ENCODE assay signal across 23 cellular contexts in the genomic region with DNA sequence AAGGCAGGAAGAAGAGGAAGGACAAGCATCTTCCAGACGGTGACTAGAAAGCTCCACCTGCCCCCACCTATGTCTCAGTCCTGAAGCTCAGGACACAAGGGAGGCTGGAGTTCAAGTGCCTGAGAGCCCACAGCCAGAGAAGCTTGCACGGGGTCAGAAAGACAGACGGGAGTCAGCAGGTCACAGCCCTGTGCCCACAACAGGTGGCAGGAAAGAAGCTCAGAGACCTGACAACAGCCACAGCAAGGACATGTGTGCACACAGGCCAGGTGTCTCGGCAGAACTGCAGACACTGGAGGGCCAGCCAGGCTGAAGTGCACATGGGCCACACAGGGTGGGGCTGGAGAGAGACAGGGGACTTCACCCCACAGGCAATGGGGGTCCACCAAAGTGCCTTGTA. TPM values are rescaled to one million over a fixed set of nuclear protein-coding genes. Genes with fewer than 3 reads are reported as not detected.
DNase-seq lines count a peak whose midpoint lies in the region; ATAC-seq and TF ChIP-seq lines count a peak whose summit lies in the region.
"Had no signal": no experiment of that assay in that cellular context is flagged by ENCODE, and none has a peak within 500 bp of the region (broad histone marks: within the 10 kb centered on the region; RNA-seq: fewer than 3 reads in every experiment).

No MANE protein-coding gene starts in this region.

- 94% methylated on average over 4 of the region's 4 CpGs for WGBS in hepatocyte (ENCODE audit: low lambda C conversion rate, missing lambda C conversion rate)

- H3K9me2 ChIP-seq in hepatocyte (replicated peaks; ENCODE audit: insufficient read depth) = no peaks in the 10 kb centered on the region

- H4K20me1 ChIP-seq in hepatocyte (ENCODE audit: insufficient read depth, poor library complexity, severe bottlenecking) = peaks cover 89% of the 10 kb centered on the region

- peaks cover 4% of the 10 kb centered on the region for H3K36me3 Mint-ChIP-seq in CD4-positive, CD25-positive, alpha-beta regulatory T cell
- H3K36me3 Mint-ChIP-seq in memory B cell = no peaks in the 10 kb centered on the region
- H3K36me3 Mint-ChIP-seq: activated naive CD8-positive, alpha-beta T cell treated with anti-CD3 and anti-CD28 coated beads, Interleukin-2, amount 10 ng/mL, durations not matched to agents 7 days and 5 days; brain had no signal

- H3K9me3 ChIP-seq in CD4-positive, CD25-positive, alpha-beta regulatory T cell (ENCODE audit: control insufficient read depth in 2 of 2, low read length in 2 of 2) = no peaks in the 10 kb centered on the region
- H3K9me3 ChIP-seq in hepatocyte (ENCODE audit: low read depth) = no peaks in the 10 kb centered on the region
- H3K9me3 ChIP-seq: MG63 had no signal

- H3K9me3 Mint-ChIP-seq in CD4-positive, CD25-positive, alpha-beta regulatory T cell = no peaks in the 10 kb centered on the region
- H3K9me3 Mint-ChIP-seq in memory B cell = no peaks in the 10 kb centered on the region
- H3K9me3 Mint-ChIP-seq: activated naive CD8-positive, alpha-beta T cell treated with anti-CD3 and anti-CD28 coated beads, Interleukin-2, amount 10 ng/mL, durations not matched to agents 7 days and 5 days; brain; dendritic cell treated with granulocyte-macrophage colony-stimulating factor and Interleukin-4, amounts not matched to agents 40 ng/mL and 50 ng/mL, for 4 days; GM23338; T-helper 1 cell treated with Interleukin-12 subunit alpha and Interleukin-12 subunit beta and Interleukin-4 antibody, amounts not matched to agents 30 μg/mL and 1 μg/mL, for 36 hours had no signal

- peak overlapping the region in 2 of 3 donors; percentile 73 to 79 for H3K27ac Mint-ChIP-seq in CD4-positive, CD25-positive, alpha-beta regulatory T cell
- H3K27ac Mint-ChIP-seq in memory B cell = peak overlapping the region; percentile 95
- H3K27ac Mint-ChIP-seq: activated naive CD8-positive, alpha-beta T cell treated with anti-CD3 and anti-CD28 coated beads, Interleukin-2, amount 10 ng/mL, durations not matched to agents 7 days and 5 days; dendritic cell treated with granulocyte-macrophage colony-stimulating factor and Interleukin-4, amounts not matched to agents 40 ng/mL and 50 ng/mL, for 4 days; GM23338; T-helper 1 cell treated with Interleukin-12 subunit alpha and Interleukin-12 subunit beta and Interleukin-4 antibody, amounts not matched to agents 30 μg/mL and 1 μg/mL, for 36 hours had no signal

- H3K4me2 ChIP-seq in hepatocyte = no peak overlapping the region
- H3K4me2 ChIP-seq: GM23338 had no signal

- ATAC-seq in CD4-positive, CD25-positive, alpha-beta regulatory T cell (ENCODE audit: low read depth in 2 of 2) = no peak
- ATAC-seq in GM18909 (IDR thresholded peaks at IDR 0.05; ENCODE audit: poor library complexity, unreplicated experiment) = peak; percentile 40
- peak; percentile 31 for ATAC-seq in memory B cell (ENCODE audit: low read depth)
- no peak for ATAC-seq in HG02623 (IDR thresholded peaks at IDR 0.05; ENCODE audit: unreplicated experiment)
- ATAC-seq: GM23338 had no signal

- no peak for DNase-seq in CD4-positive, CD25-positive, alpha-beta regulatory T cell
- DNase-seq in RWPE1 (ENCODE audit: low spot score) = no peak
- DNase-seq in memory B cell (ENCODE audit: low spot score in 2 of 2) = no peak
- no peak for DNase-seq in hepatocyte (ENCODE audit: low spot score)
- no peak for DNase-seq in stimulated activated CD4-positive, alpha-beta T cell treated with anti-CD3 and anti-CD28 coated beads, Interleukin-4, amount 100 ng/mL, for 4 hours
- no peak for DNase-seq in NCI-H128 (lab: John Stamatoyannopoulos, UW; ENCODE audit: unreplicated experiment)
- DNase-seq: activated CD4-positive, alpha-beta T cell treated with anti-CD3 and anti-CD28 coated beads, Interleukin-2, amount 50 U/mL, for 4 hours; activated naive CD8-positive, alpha-beta T cell treated with anti-CD3 and anti-CD28 coated beads, Interleukin-2, amount 10 ng/mL, durations not matched to agents 7 days and 5 days; activated T-cell treated with anti-CD3 and anti-CD28 coated beads, Interleukin-2, amount 50 U/mL, for 48 hours; MG63; midbrain; NCI-H1694 treated with DMSO at 0.1 percent for 48 hours; NCI-H446; nucleus accumbens; Right ventricle myocardium superior; stimulated activated CD4-positive, alpha-beta T cell treated with anti-CD3 and anti-CD28 coated beads, Interleukin-15, amount 100 ng/mL, for 24 hours; WERI-Rb-1 had no signal

- H3K4me3 Mint-ChIP-seq in CD4-positive, CD25-positive, alpha-beta regulatory T cell = no peak overlapping the region
- no peak overlapping the region for H3K4me3 Mint-ChIP-seq in memory B cell
- H3K4me3 Mint-ChIP-seq: activated naive CD8-positive, alpha-beta T cell treated with anti-CD3 and anti-CD28 coated beads, Interleukin-2, amount 10 ng/mL, durations not matched to agents 7 days and 5 days; brain; dendritic cell treated with granulocyte-macrophage colony-stimulating factor and Interleukin-4, amounts not matched to agents 40 ng/mL and 50 ng/mL, for 4 days; GM23338; T-helper 1 cell treated with Interleukin-12 subunit alpha and Interleukin-12 subunit beta and Interleukin-4 antibody, amounts not matched to agents 30 μg/mL and 1 μg/mL, for 36 hours had no signal

- CTCF ChIA-PET in RWPE1 (lab: Yijun Ruan, JAX) = interaction anchor here (0.7 kb wide), 1 partner anchor 1622 kb away, joined by 5 read pairs; no protein-coding TSS in a partner anchor

- peaks cover 76% of the 10 kb centered on the region for H3K79me2 ChIP-seq in hepatocyte

- H2AFZ ChIP-seq in hepatocyte = no peak overlapping the region
- H2AFZ ChIP-seq: GM23338 had no signal

- TF ChIP-seq CTCF in RWPE1 (conservative IDR thresholded peaks at IDR 0.05; ENCODE audit: low read depth) (no peak), hepatocyte (IDR thresholded peaks at IDR 0.05; ENCODE audit: poor library complexity) (no peak)

- H3K36me3 ChIP-seq in CD4-positive, CD25-positive, alpha-beta regulatory T cell (ENCODE audit: control insufficient read depth, insufficient read depth, low read length) = peaks cover 5% of the 10 kb centered on the region
- H3K36me3 ChIP-seq in hepatocyte (replicated peaks; ENCODE audit: insufficient read depth, low read depth) = no peaks in the 10 kb centered on the region
- H3K36me3 ChIP-seq: MG63, WERI-Rb-1 had no signal

- no peak overlapping the region for H3K27ac ChIP-seq in CD4-positive, CD25-positive, alpha-beta regulatory T cell (ENCODE audit: insufficient read depth, low read length, poor library complexity, severe bottlenecking)
- peak overlapping the region; percentile 58 for H3K27ac ChIP-seq in RWPE1
- H3K27ac ChIP-seq in hepatocyte = no peak overlapping the region
- H3K27ac ChIP-seq: WERI-Rb-1 had no signal

- POLR2A ChIA-PET in RWPE1 (lab: Yijun Ruan, JAX; ENCODE audit: low non-redundant PET) = no interaction called here

- no peaks in the 10 kb centered on the region for H3K27me3 ChIP-seq in CD4-positive, CD25-positive, alpha-beta regulatory T cell (ENCODE audit: control insufficient read depth, insufficient read depth, low read length)
- no peaks in the 10 kb centered on the region for H3K27me3 ChIP-seq in hepatocyte
- H3K27me3 ChIP-seq: MG63 had no signal

- no peaks in the 10 kb centered on the region for H3K27me3 Mint-ChIP-seq in CD4-positive, CD25-positive, alpha-beta regulatory T cell
- no peaks in the 10 kb centered on the region for H3K27me3 Mint-ChIP-seq in memory B cell
- H3K27me3 Mint-ChIP-seq: activated naive CD8-positive, alpha-beta T cell treated with anti-CD3 and anti-CD28 coated beads, Interleukin-2, amount 10 ng/mL, durations not matched to agents 7 days and 5 days; brain; dendritic cell treated with granulocyte-macrophage colony-stimulating factor and Interleukin-4, amounts not matched to agents 40 ng/mL and 50 ng/mL, for 4 days had no signal

- H3K4me3 ChIP-seq in CD4-positive, CD25-positive, alpha-beta regulatory T cell (ENCODE audit: low read depth, low read length) = no peak overlapping the region
- no peak overlapping the region for H3K4me3 ChIP-seq in hepatocyte
- H3K4me3 ChIP-seq: GM23338, MG63 had no signal

- peaks cover 15% of the 10 kb centered on the region for H3K4me1 ChIP-seq in CD4-positive, CD25-positive, alpha-beta regulatory T cell (ENCODE audit: control insufficient read depth, insufficient read depth, low read length, poor library complexity, severe bottlenecking)
- no peaks in the 10 kb centered on the region for H3K4me1 ChIP-seq in hepatocyte (ENCODE audit: insufficient read depth)

- H3K4me1 Mint-ChIP-seq in CD4-positive, CD25-positive, alpha-beta regulatory T cell = peaks cover 0 to 79% (median 25%) of the 10 kb centered on the region in 4 donors
- H3K4me1 Mint-ChIP-seq in memory B cell = peaks cover 36% of the 10 kb centered on the region
- H3K4me1 Mint-ChIP-seq: activated naive CD8-positive, alpha-beta T cell treated with anti-CD3 and anti-CD28 coated beads, Interleukin-2, amount 10 ng/mL, durations not matched to agents 7 days and 5 days had no signal

RNA-seq across cellular contexts. Expression of a gene that starts 37.2 kb away (rescaled TPM):
- 87.8 TPM for total RNA-seq in CD4-positive, CD25-positive, alpha-beta regulatory T cell
- 10 to 100 TPM; 55.7 to 70.1 (median 66.8) TPM for polyA plus RNA-seq in CD4-positive, CD25-positive, alpha-beta regulatory T cell
- 12.5 and 18.5 TPM in 2 replicates for total RNA-seq in hepatocyte
- polyA plus RNA-seq in hepatocyte = 37.5 and 48.2 TPM in 2 replicates

RNA-seq across cellular contexts. Expression of a gene that starts 48.3 kb away (rescaled TPM):
- 71.7 TPM for total RNA-seq in CD4-positive, CD25-positive, alpha-beta regulatory T cell
- under 1 TPM; 0.05 to 0.19 (median 0.07) TPM for polyA plus RNA-seq in CD4-positive, CD25-positive, alpha-beta regulatory T cell
- 7.9 and 8.0 TPM in 2 replicates for total RNA-seq in hepatocyte
- polyA plus RNA-seq in hepatocyte = 13.0 and 17.7 TPM in 2 replicates

Comparison
In these comparisons a context has a peak if more than half of its experiments do, and no peak if none do; other contexts are left out.
1. ATAC-seq: peak in GM18909 (single experiment) and memory B cell (single experiment); none in CD4-positive, CD25-positive, alpha-beta regulatory T cell (0 of 2) and HG02623 (single experiment).